29 cellular contexts compared by ENCODE assay signal in genomic region chr5:23877847-23878246, GRCh38.
"Had no signal": no experiment of that assay in that cellular context is flagged by ENCODE, and none has a peak within 500 bp of the region (broad histone marks: within the 10 kb centered on the region; RNA-seq: fewer than 3 reads in every experiment).

No MANE protein-coding gene starts in this region.

- H3K4me1 ChIP-seq: stomach, suprapubic skin, testis, thyroid gland, tibial artery, tibial nerve, transverse colon, upper lobe of left lung, upper lobe of right lung, uterus, vagina had no signal

- DNase-seq: stimulated activated CD4-positive, alpha-beta T cell treated with anti-CD3 and anti-CD28 coated beads, Interleukin-2, amount 100 ng/mL, for 48 hours; stimulated activated CD4-positive, alpha-beta T cell treated with anti-CD3 and anti-CD28 coated beads, Interleukin-4, amount 100 ng/mL, for 1 hour; stimulated activated CD4-positive, alpha-beta T cell treated with anti-CD3 and anti-CD28 coated beads, Interleukin-4, amount 100 ng/mL, for 24 hours; stimulated activated CD4-positive, alpha-beta T cell treated with anti-CD3 and anti-CD28 coated beads, Interleukin-4, amount 100 ng/mL, for 4 hours; stimulated activated CD8-positive, alpha-beta memory T cell treated with anti-CD3 and anti-CD28 coated beads, Interleukin-4, amount 100 ng/mL, for 48 hours; stimulated activated naive B cell treated with anti-CD40 and anti-IgM and Interleukin-4, amounts not matched to agents 10 μg/mL and 1 μg/mL and 100 μg/mL, for 72 hours; stimulated activated naive CD4-positive, alpha-beta T cell; stimulated activated naive CD4-positive, alpha-beta T cell treated with Interleukin-2 at 50 U/mL for 16 hours; stimulated activated naive CD8-positive, alpha-beta T cell treated with anti-CD3 and anti-CD28 coated beads, Interleukin-15, amount 100 ng/mL, for 72 hours; stimulated activated naive CD8-positive, alpha-beta T cell treated with anti-CD3 and anti-CD28 coated beads, Interleukin-15, Interleukin-2, amounts not matched to agents 100 U/mL and 50 U/mL, for 24 hours; stomach; substantia nigra; testis; thyroid gland; tibial artery; transverse colon; trophoblast cell; upper lobe of left lung; upper lobe of right lung; uterus had no signal

- H3K4me3 Mint-ChIP-seq: stimulated activated effector memory CD8-positive, alpha-beta T cell treated with anti-CD3 and anti-CD28 coated beads, Interleukin-12 subunit alpha, Interleukin-12 subunit beta, amount 100 ng/mL, for 72 hours; stimulated activated memory B cell treated with anti-CD40 and anti-IgM and Interleukin-4, amounts not matched to agents 10 μg/mL and 1 μg/mL and 100 μg/mL, for 72 hours; stimulated activated naive B cell treated with anti-CD40 and anti-IgM and Interleukin-4, amounts not matched to agents 10 μg/mL and 1 μg/mL and 100 μg/mL, for 72 hours; stimulated activated naive CD8-positive, alpha-beta T cell treated with anti-CD3 and anti-CD28 coated beads, Interleukin-15, amount 100 ng/mL, for 72 hours; stimulated activated naive CD8-positive, alpha-beta T cell treated with anti-CD3 and anti-CD28 coated beads, Interleukin-15, Interleukin-2, amounts not matched to agents 100 ng/mL and 50 ng/mL, for 24 hours; type B pancreatic cell had no signal

- H3K9me3 ChIP-seq: stomach, testis, thoracic aorta, thyroid gland, tibial artery, tibial nerve, transverse colon, upper lobe of left lung, upper lobe of right lung, uterus, vagina had no signal

- H3K27ac Mint-ChIP-seq: stimulated activated effector memory CD8-positive, alpha-beta T cell treated with anti-CD3 and anti-CD28 coated beads, Interleukin-12 subunit alpha, Interleukin-12 subunit beta, amount 100 ng/mL, for 72 hours; stimulated activated memory B cell treated with anti-CD40 and anti-IgM and Interleukin-4, amounts not matched to agents 10 μg/mL and 1 μg/mL and 100 μg/mL, for 72 hours; stimulated activated naive B cell treated with anti-CD40 and anti-IgM and Interleukin-4, amounts not matched to agents 10 μg/mL and 1 μg/mL and 100 μg/mL, for 72 hours; stimulated activated naive CD8-positive, alpha-beta T cell treated with anti-CD3 and anti-CD28 coated beads, Interleukin-15, amount 100 ng/mL, for 72 hours; stimulated activated naive CD8-positive, alpha-beta T cell treated with anti-CD3 and anti-CD28 coated beads, Interleukin-15, Interleukin-2, amounts not matched to agents 100 ng/mL and 50 ng/mL, for 24 hours; type B pancreatic cell had no signal

- H3K36me3 ChIP-seq: stomach, suprapubic skin, thoracic aorta, thyroid gland, tibial artery, tibial nerve, transverse colon, upper lobe of left lung, upper lobe of right lung, uterus, vagina had no signal

- H3K27me3 ChIP-seq: stomach, suprapubic skin, testis, thyroid gland, tibial artery, tibial nerve, transverse colon, upper lobe of left lung, upper lobe of right lung, uterus, vagina had no signal

- H3K9me3 Mint-ChIP-seq: stimulated activated memory B cell treated with anti-CD40 and anti-IgM and Interleukin-4, amounts not matched to agents 10 μg/mL and 1 μg/mL and 100 μg/mL, for 72 hours; stimulated activated naive CD8-positive, alpha-beta T cell treated with anti-CD3 and anti-CD28 coated beads, Interleukin-15, Interleukin-2, amounts not matched to agents 100 ng/mL and 50 ng/mL, for 24 hours; type B pancreatic cell had no signal

- ATAC-seq: stimulated activated effector memory CD8-positive, alpha-beta T cell treated with anti-CD3 and anti-CD28 coated beads, Interleukin-12 subunit alpha, Interleukin-12 subunit beta, amount 100 ng/mL, for 72 hours; stimulated activated memory B cell treated with anti-CD40 and anti-IgM and Interleukin-4, amounts not matched to agents 10 μg/mL and 1 μg/mL and 100 μg/mL, for 72 hours; stimulated activated naive B cell treated with anti-CD40 and anti-IgM and Interleukin-4, amounts not matched to agents 10 μg/mL and 1 μg/mL and 100 μg/mL, for 72 hours; stimulated activated naive CD8-positive, alpha-beta T cell treated with anti-CD3 and anti-CD28 coated beads, Interleukin-15, amount 100 ng/mL, for 72 hours; stimulated activated naive CD8-positive, alpha-beta T cell treated with anti-CD3 and anti-CD28 coated beads, Interleukin-15, Interleukin-2, amounts not matched to agents 100 U/mL and 50 U/mL, for 24 hours; upper lobe of right lung had no signal

- H3K4me3 ChIP-seq: stomach, suprapubic skin, testis, thoracic aorta, thyroid gland, tibial artery, tibial nerve, transverse colon, upper lobe of left lung, upper lobe of right lung, uterus, vagina had no signal

- H3K36me3 Mint-ChIP-seq: stimulated activated effector memory CD8-positive, alpha-beta T cell treated with anti-CD3 and anti-CD28 coated beads, Interleukin-12 subunit alpha, Interleukin-12 subunit beta, amount 100 ng/mL, for 72 hours; stimulated activated memory B cell treated with anti-CD40 and anti-IgM and Interleukin-4, amounts not matched to agents 10 μg/mL and 1 μg/mL and 100 μg/mL, for 72 hours; stimulated activated naive B cell treated with anti-CD40 and anti-IgM and Interleukin-4, amounts not matched to agents 10 μg/mL and 1 μg/mL and 100 μg/mL, for 72 hours; type B pancreatic cell had no signal

- FAIRE-seq: urothelium cell line had no signal

- H3K27ac ChIP-seq: stomach, suprapubic skin, testis, thoracic aorta, thyroid gland, tibial artery, tibial nerve, transverse colon, upper lobe of left lung, upper lobe of right lung, uterus, vagina had no signal

- H3K27me3 Mint-ChIP-seq: stimulated activated memory B cell treated with anti-CD40 and anti-IgM and Interleukin-4, amounts not matched to agents 10 μg/mL and 1 μg/mL and 100 μg/mL, for 72 hours; stimulated activated naive B cell treated with anti-CD40 and anti-IgM and Interleukin-4, amounts not matched to agents 10 μg/mL and 1 μg/mL and 100 μg/mL, for 72 hours; stimulated activated naive CD8-positive, alpha-beta T cell treated with anti-CD3 and anti-CD28 coated beads, Interleukin-15, amount 100 ng/mL, for 72 hours; stimulated activated naive CD8-positive, alpha-beta T cell treated with anti-CD3 and anti-CD28 coated beads, Interleukin-15, Interleukin-2, amounts not matched to agents 100 ng/mL and 50 ng/mL, for 24 hours; type B pancreatic cell had no signal

- H3K4me1 Mint-ChIP-seq: stimulated activated effector memory CD8-positive, alpha-beta T cell treated with anti-CD3 and anti-CD28 coated beads, Interleukin-12 subunit alpha, Interleukin-12 subunit beta, amount 100 ng/mL, for 72 hours; stimulated activated memory B cell treated with anti-CD40 and anti-IgM and Interleukin-4, amounts not matched to agents 10 μg/mL and 1 μg/mL and 100 μg/mL, for 72 hours; stimulated activated naive B cell treated with anti-CD40 and anti-IgM and Interleukin-4, amounts not matched to agents 10 μg/mL and 1 μg/mL and 100 μg/mL, for 72 hours; stimulated activated naive CD8-positive, alpha-beta T cell treated with anti-CD3 and anti-CD28 coated beads, Interleukin-15, amount 100 ng/mL, for 72 hours had no signal
